In genomic region chr12:7129647-7130536, GRCh38 we compare ENCODE assay signal across 8 cellular contexts. TPM values are rescaled to one million over a fixed set of nuclear protein-coding genes. Genes with fewer than 3 reads are reported as not detected.
DNase-seq lines count a peak whose midpoint lies in the region; ATAC-seq and TF ChIP-seq lines count a peak whose summit lies in the region.

TSS of gene CLSTN3 (plus strand) at chr12:7130371. CDS start at chr12:7130649, 278 bp downstream.

- H3K4me1 Mint-ChIP-seq in activated CD4-positive, alpha-beta memory T cell treated with anti-CD3 and anti-CD28 coated beads, Interleukin-2, amount 10 ng/mL, durations not matched to agents 7 days and 5 days, result peaks cover 42% of the 10 kb centered on the region

- peak within 1 kb of the TSS; percentile 44 to 89 (median 87) for H3K4me3 ChIP-seq in right lobe of liver

- H3K36me3 ChIP-seq in right lobe of liver, result peaks cover 0 to 15% (median 2%) of the 10 kb centered on the region in 4 donors

- no peaks in the 10 kb centered on the region for H3K9me3 ChIP-seq in right lobe of liver

- peaks cover 0 to 35% (median 5%) of the 10 kb centered on the region in 4 donors for H3K4me1 ChIP-seq in right lobe of liver

- H3K27me3 Mint-ChIP-seq in activated CD4-positive, alpha-beta memory T cell treated with anti-CD3 and anti-CD28 coated beads, Interleukin-2, amount 10 ng/mL, durations not matched to agents 7 days and 5 days, result no peaks in the 10 kb centered on the region

- CTCF ChIA-PET in activated CD4-positive, alpha-beta memory T cell treated with anti-CD3 and anti-CD28 coated beads, Interleukin-2, amount 10 ng/mL, durations not matched to agents 7 days and 5 days (lab: Charles Lee), result interaction anchor here (1.4 to 3.4 kb wide), 3 partner anchors 12 to 112 kb away, joined by 4 to 12 read pairs (median 7); partner anchors contain the start of gene LPCAT3

- peak within 1 kb of the TSS; percentile 91 for H3K27ac Mint-ChIP-seq in activated CD4-positive, alpha-beta memory T cell treated with anti-CD3 and anti-CD28 coated beads, Interleukin-2, amount 10 ng/mL, durations not matched to agents 7 days and 5 days

- ATAC-seq in HG03139 (IDR thresholded peaks at IDR 0.05; ENCODE audit: unreplicated experiment) (peak; percentile 52), right lobe of liver (peak; percentile 64 to 80 (median 72))

- no peaks in the 10 kb centered on the region for H3K9me3 Mint-ChIP-seq in activated CD4-positive, alpha-beta memory T cell treated with anti-CD3 and anti-CD28 coated beads, Interleukin-2, amount 10 ng/mL, durations not matched to agents 7 days and 5 days

- H3K4me3 Mint-ChIP-seq in activated CD4-positive, alpha-beta memory T cell treated with anti-CD3 and anti-CD28 coated beads, Interleukin-2, amount 10 ng/mL, durations not matched to agents 7 days and 5 days, result peak within 1 kb of the TSS; percentile 100

- WGBS in right lobe of liver (ENCODE audit: insufficient coverage, low coverage, low lambda C conversion rate, missing lambda C conversion rate), result under 1% methylated on average over 36 of the region's 48 CpGs

- POLR2A ChIA-PET in activated CD4-positive, alpha-beta memory T cell treated with anti-CD3 and anti-CD28 coated beads, Interleukin-2, amount 10 ng/mL, durations not matched to agents 7 days and 5 days (lab: Charles Lee), result interaction anchor here (0.6 to 3.0 kb wide), 6 partner anchors 9 to 186 kb away, joined by 3 to 26 read pairs (median 11); partner anchors contain the start of genes C12orf57, C1RL and RNU7-1

- TF ChIP-seq CTCF in right lobe of liver (IDR thresholded peaks at IDR 0.05), result no peak

- peak; percentile 82 for TF ChIP-seq POLR2A in right lobe of liver (IDR thresholded peaks at IDR 0.05)

- intact Hi-C loops in right lobe of liver (cut with DNase I), result no loop called here

- peak within 1 kb of the TSS; percentile 83 to 97 (median 89) for H3K27ac ChIP-seq in right lobe of liver

- peaks cover 42% of the 10 kb centered on the region for H3K36me3 Mint-ChIP-seq in activated CD4-positive, alpha-beta memory T cell treated with anti-CD3 and anti-CD28 coated beads, Interleukin-2, amount 10 ng/mL, durations not matched to agents 7 days and 5 days (ENCODE audit: low read depth)

- DNase-seq in SHP77 (lab: John Stamatoyannopoulos, UW) (peak; percentile 22 to 40), SHP77 treated with DMSO at 0.1 percent for 48 hours (lab: John Stamatoyannopoulos, UW) (no peak), NCI-H526 treated with DMSO at 0.1 percent for 48 hours (lab: John Stamatoyannopoulos, UW) (peak; percentile 68), dermis microvascular lymphatic vessel endothelial cell (ENCODE audit: low read depth in 2 of 2) (peak; percentile 55 to 83), right lobe of liver (peak; percentile 86 to 94 (median 88))
- DNase-seq in activated CD4-positive, alpha-beta memory T cell treated with anti-CD3 and anti-CD28 coated beads, Interleukin-2, amount 10 ng/mL, durations not matched to agents 7 days and 5 days, result peak; percentile 89
- peak; percentile 84 for DNase-seq in stimulated activated CD4-positive, alpha-beta T cell treated with anti-CD3 and anti-CD28 coated beads, Interleukin-4, amount 100 ng/mL, for 24 hours

- no peaks in the 10 kb centered on the region for H3K27me3 ChIP-seq in right lobe of liver

RNA-seq across cellular contexts. Expression of gene CLSTN3, which starts in this region (rescaled TPM):
- 100 to 1,000 TPM; 148 to 152 TPM for total RNA-seq in activated CD4-positive, alpha-beta memory T cell treated with anti-CD3 and anti-CD28 coated beads, Interleukin-2, amount 10 ng/mL, durations not matched to agents 7 days and 5 days
- total RNA-seq in dermis microvascular lymphatic vessel endothelial cell, result 15.0 and 29.0 TPM in 2 replicates
- total RNA-seq in right lobe of liver, result 10 to 100 TPM; 38.9 to 55.2 (median 43.1) TPM
